ENCODE assay signal across 11 cellular contexts in the genomic region with DNA sequence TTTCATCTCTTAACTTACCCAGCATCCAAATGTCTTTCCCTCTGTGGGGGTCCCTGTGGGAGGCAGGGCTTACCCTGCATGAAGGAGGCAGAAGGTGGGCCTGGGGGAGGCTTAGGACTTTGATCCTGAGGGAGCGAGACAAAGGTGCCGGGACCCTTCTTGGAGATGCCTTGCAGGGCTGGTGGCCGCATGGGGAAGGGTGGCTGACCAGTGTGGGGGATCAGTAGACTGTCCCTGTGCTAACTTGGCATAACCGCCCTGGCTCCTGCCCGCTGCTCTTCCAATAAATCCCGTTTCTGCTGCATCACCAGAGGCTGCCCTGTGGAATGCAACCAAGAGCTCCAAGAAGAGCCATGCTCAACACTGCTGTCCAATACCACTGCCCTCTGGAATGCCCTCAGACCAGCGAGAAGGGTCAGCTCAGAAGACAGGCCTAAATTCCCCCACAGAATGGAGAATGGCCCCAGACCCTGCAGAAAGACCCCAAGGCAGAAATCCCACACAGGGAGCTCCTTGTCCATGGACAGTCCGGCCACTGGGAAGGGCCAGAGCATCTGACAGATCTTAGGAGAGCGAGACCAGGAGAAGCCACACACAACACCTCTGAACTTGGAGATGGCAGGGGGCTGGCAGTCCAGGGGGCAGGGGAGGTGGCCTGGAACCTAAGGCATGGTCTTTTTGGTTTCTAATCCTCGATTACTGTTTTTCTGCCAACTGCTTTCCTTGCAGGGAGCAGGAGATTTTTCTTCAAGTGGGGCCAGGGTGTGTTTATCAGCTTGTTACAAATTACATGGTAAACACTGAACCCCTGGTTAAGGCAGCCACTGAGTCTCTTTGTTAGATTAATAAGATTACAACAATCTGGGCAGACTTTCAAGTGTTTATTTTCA. TPM values are rescaled to one million over a fixed set of nuclear protein-coding genes. Genes with fewer than 3 reads are reported as not detected.
DNase-seq lines count a peak whose midpoint lies in the region; ATAC-seq and TF ChIP-seq lines count a peak whose summit lies in the region.
"Had no signal": no experiment of that assay in that cellular context is flagged by ENCODE, and none has a peak within 500 bp of the region (broad histone marks: within the 10 kb centered on the region; RNA-seq: fewer than 3 reads in every experiment).

No MANE protein-coding gene starts in this region.

- H3K27ac ChIP-seq in HCT116 (ENCODE audit: low read depth, low read length), result peak overlapping the region; percentile 90
- peak overlapping the region; percentile 41 for H3K27ac ChIP-seq in PC-3 (ENCODE audit: low read length)
- no peak overlapping the region for H3K27ac ChIP-seq in sigmoid colon
- H3K27ac ChIP-seq: HL-60 had no signal

- TF ChIP-seq POLR2A in HCT116 (IDR thresholded peaks at IDR 0.05; ENCODE audit: borderline replicate concordance, extremely low read depth, insufficient read depth, insufficient read length) (no peak), sigmoid colon (IDR thresholded peaks at IDR 0.05) (no peak)

- H3K36me3 ChIP-seq in HCT116 (ENCODE audit: control insufficient read depth in 1 of 2, insufficient read depth in 2 of 2, low read length in 2 of 2) (no peaks in the 10 kb centered on the region), PC-3 (ENCODE audit: low read depth, low read length) (no peaks in the 10 kb centered on the region), sigmoid colon (no peaks in the 10 kb centered on the region)

- TF ChIP-seq CTCF in HCT116 (IDR thresholded peaks at IDR 0.05 in 2 of 3, conservative IDR thresholded peaks at IDR 0.05 in 1 of 3; ENCODE audit: borderline replicate concordance in 1 of 3, insufficient read depth in 1 of 3, low read depth in 2 of 3, low read length in 2 of 3) (no peak), PC-3 (conservative IDR thresholded peaks at IDR 0.05; ENCODE audit: low read depth, low read length) (no peak), sigmoid colon (IDR thresholded peaks at IDR 0.05) (no peak)

- H3K9ac ChIP-seq in HCT116 (ENCODE audit: low read length) (peak overlapping the region; percentile 36), PC-3 (ENCODE audit: low read length) (no peak overlapping the region)

- H3K9me3 ChIP-seq in HCT116 (ENCODE audit: control insufficient read depth in 1 of 2, insufficient read depth in 1 of 2, low read depth in 1 of 2, low read length in 2 of 2) (no peaks in the 10 kb centered on the region), PC-3 (ENCODE audit: low read length) (no peaks in the 10 kb centered on the region), sigmoid colon (no peaks in the 10 kb centered on the region)

- H3K27ac Mint-ChIP-seq in central memory CD8-positive, alpha-beta T cell (ENCODE audit: low read depth), result peak overlapping the region; percentile 97

- H3K4me1 ChIP-seq in HCT116 (ENCODE audit: control insufficient read depth in 1 of 2, insufficient read depth in 2 of 2, low read length in 2 of 2) (peaks cover 33 to 70% of the 10 kb centered on the region in 2 experiments), PC-3 (ENCODE audit: insufficient read depth, low read length) (peaks cover 23% of the 10 kb centered on the region), sigmoid colon (no peaks in the 10 kb centered on the region)

- BruUV-seq in HCT116 (replicated peaks; lab: Mats Ljungman, UMichigan) (no TSS peak), PC-3 (replicated peaks; lab: Mats Ljungman, UMichigan) (no TSS peak)

- TF ChIP-seq RAD21 in HCT116 (IDR thresholded peaks at IDR 0.05; ENCODE audit: low read depth), result no peak

- no peaks in the 10 kb centered on the region for H3K9me2 ChIP-seq in HCT116 (ENCODE audit: insufficient read depth)
- no peaks in the 10 kb centered on the region for H3K9me2 ChIP-seq in PC-3 (replicated peaks; ENCODE audit: low read length)

- TF ChIP-seq EP300 in sigmoid colon (IDR thresholded peaks at IDR 0.05), result no peak

- intact Hi-C loops in HCT116 (cut with micrococcal nuclease), result no loop called here
- intact Hi-C loops in PC-3 (cut with micrococcal nuclease), result no loop called here
- intact Hi-C loops in sigmoid colon (cut with DNase I), result no loop called here

- ATAC-seq in HCT116 (no peak), PC-3 (no peak; the same call in 1 of the 2 replicates), HG02588 (IDR thresholded peaks at IDR 0.05; ENCODE audit: unreplicated experiment) (no peak), GM21529 (IDR thresholded peaks at IDR 0.05; ENCODE audit: unreplicated experiment) (no peak)
- no peak for ATAC-seq in central memory CD8-positive, alpha-beta T cell (replicated peaks; ENCODE audit: extremely low read depth, poor library complexity, severe bottlenecking)

- H2AFZ ChIP-seq in HCT116 (ENCODE audit: low read depth, low read length, poor library complexity, severe bottlenecking) (peak overlapping the region; percentile 37), PC-3 (ENCODE audit: low read length) (peak overlapping the region; percentile 11; the same call in 1 of the 2 replicates)

- H3K4me2 ChIP-seq in HCT116 (ENCODE audit: low read length) (peak overlapping the region; percentile 76), PC-3 (ENCODE audit: low read length) (peak overlapping the region; percentile 53)

- no peaks in the 10 kb centered on the region for H3K27me3 Mint-ChIP-seq in central memory CD8-positive, alpha-beta T cell

- peak overlapping the region in 1 of 2 experiments; percentile 31; a peak in 2 of 4 replicates for H3K4me3 ChIP-seq in HCT116 (replicated peaks in 1 of 2; ENCODE audit: low read depth in 1 of 2, low read length in 2 of 2)
- no peak overlapping the region for H3K4me3 ChIP-seq in PC-3 (ENCODE audit: low read length)
- no peak overlapping the region for H3K4me3 ChIP-seq in sigmoid colon

- WGBS in sigmoid colon, 2 donors, result 88 to 92% methylated on average over 10 of the region's 10 CpGs

- peak overlapping the region; percentile 61 for H3K4me3 Mint-ChIP-seq in central memory CD8-positive, alpha-beta T cell

- H3K27me3 ChIP-seq in HCT116 (ENCODE audit: insufficient read depth, low read length) (no peaks in the 10 kb centered on the region), PC-3 (ENCODE audit: low read length) (peaks cover 5% of the 10 kb centered on the region), sigmoid colon (peaks cover 0 to 21% (median 5%) of the 10 kb centered on the region in 3 donors)

- peaks cover 76% of the 10 kb centered on the region for H3K4me1 Mint-ChIP-seq in central memory CD8-positive, alpha-beta T cell

- RAD21 ChIA-PET in HCT116 (lab: Charles Lee; ENCODE audit: low non-redundant PET in 1 of 2, low total read pairs in 2 of 2, uncharacterized antibody in 2 of 2, unreplicated experiment in 2 of 2), result interaction anchor here in 1 of 2 experiments (0.6 kb wide), 1 partner anchor 134 kb away, joined by 4 read pairs; no protein-coding TSS in a partner anchor

- H3K9me3 Mint-ChIP-seq in central memory CD8-positive, alpha-beta T cell, result no peaks in the 10 kb centered on the region

- H4K20me1 ChIP-seq in HCT116 (ENCODE audit: insufficient read depth) (no peaks in the 10 kb centered on the region), PC-3 (ENCODE audit: low read length) (no peaks in the 10 kb centered on the region)

- CTCF ChIA-PET in HCT116 (lab: Charles Lee) (interaction anchor here (1.1 to 1.5 kb wide), 2 partner anchors 19 to 38 kb away, joined by 4 read pairs; no protein-coding TSS in a partner anchor), PC-3 (lab: Charles Lee) (interaction anchor here (0.5 kb wide), 1 partner anchor 34 kb away, joined by 4 read pairs; no protein-coding TSS in a partner anchor)

- POLR2A ChIA-PET in HCT116 (lab: Charles Lee) (interaction anchor here (1.0 to 1.7 kb wide), 2 partner anchors 11 to 53 kb away, joined by 3 to 4 read pairs; no protein-coding TSS in a partner anchor), PC-3 (lab: Charles Lee; ENCODE audit: unreplicated experiment) (no interaction called here)

- DNase-seq in HCT116 (ENCODE audit: low read depth, low spot score) (no peak), PC-3 (no peak), sigmoid colon (peak; percentile 50), activated gamma-delta T cell treated with Interleukin-2 at 50 U/mL for 16 hours (no peak)
- DNase-seq in central memory CD8-positive, alpha-beta T cell (ENCODE audit: low spot score in 2 of 2), result no peak
- DNase-seq: MV-4-11, NCI-H510A treated with DMSO at 0.1 percent for 48 hours had no signal

- H3K79me2 ChIP-seq in HCT116 (ENCODE audit: insufficient read depth, low read length) (no peaks in the 10 kb centered on the region), PC-3 (ENCODE audit: low read length) (no peaks in the 10 kb centered on the region)

- no peaks in the 10 kb centered on the region for H3F3A ChIP-seq in PC-3 (ENCODE audit: low read length, unreplicated experiment)

- H3K36me3 Mint-ChIP-seq in central memory CD8-positive, alpha-beta T cell (ENCODE audit: insufficient read depth), result peaks cover 6% of the 10 kb centered on the region

TF ChIP-seq in HCT116, 20 proteins besides CTCF, POLR2A, EP300 and RAD21:
- TF ChIP-seq FOSL1 (IDR thresholded peaks at IDR 0.05; ENCODE audit: low read depth), result no peak
- TF ChIP-seq, protein P1, sequence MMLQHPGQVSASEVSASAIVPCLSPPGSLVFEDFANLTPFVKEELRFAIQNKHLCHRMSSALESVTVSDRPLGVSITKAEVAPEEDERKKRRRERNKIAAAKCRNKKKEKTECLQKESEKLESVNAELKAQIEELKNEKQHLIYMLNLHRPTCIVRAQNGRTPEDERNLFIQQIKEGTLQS (IDR thresholded peaks at IDR 0.05), result no peak

RNA-seq across cellular contexts. Expression of a gene that starts 46.7 kb away (rescaled TPM):
- total RNA-seq in HCT116 (2021; ENCODE audit: unreplicated experiment) (not detected), PC-3 (2014; rRNA removed) (not detected in 2 replicates), sigmoid colon (not detected)
- polyA plus RNA-seq in HCT116 (2012), result not detected in 2 replicates
- polyA plus RNA-seq in sigmoid colon, result not detected
- total RNA-seq: cerebellum had no signal

Comparison
In these comparisons a context has a peak if more than half of its experiments do, and no peak if none do; other contexts are left out.
1. H3K27ac ChIP-seq: peak in HCT116 (single experiment) and PC-3 (single experiment); none in sigmoid colon (0 of 4).